1 cellular context compared by ENCODE assay signal in genomic region chr3:161220850-161221753, GRCh38.
TF ChIP-seq lines count a peak whose summit lies in the region.

Gene NMD3, plus strand, starts transcription at chr3:161221311. Its CDS starts 703 bp downstream, at chr3:161222014.

TF ChIP-seq in K562, 482 proteins besides CTCF, POLR2A, EP300 and RAD21 (continued from another document and continues in another):
- TF ChIP-seq AFF1 (IDR thresholded peaks at IDR 0.05; ENCODE audit: low read depth in 1 of 2, partially characterized antibody in 2 of 2) (peak in 1 of 2 experiments; percentile 51), AFF4 (CRISPR knock-in tag; IDR thresholded peaks at IDR 0.05) (no peak), CHD7 (IDR thresholded peaks at IDR 0.05; ENCODE audit: low read depth, low read length) (no peak), ZNF354B (CRISPR knock-in tag; IDR thresholded peaks at IDR 0.05) (no peak), PURB (CRISPR knock-in tag; IDR thresholded peaks at IDR 0.05; ENCODE audit: low read depth) (no peak), E2F3 (CRISPR knock-in tag; IDR thresholded peaks at IDR 0.05) (no peak), HSF4 (CRISPR knock-in tag; IDR thresholded peaks at IDR 0.05; ENCODE audit: borderline replicate concordance) (no peak), ERF (CRISPR knock-in tag; IDR thresholded peaks at IDR 0.05) (peak; percentile 50; the same call in 1 of the 2 replicates), MAFK (IDR thresholded peaks at IDR 0.05; ENCODE audit: low read length) (no peak), MTF1 (CRISPR knock-in tag; IDR thresholded peaks at IDR 0.05; ENCODE audit: borderline replicate concordance) (no peak), ZNF444 (CRISPR knock-in tag; IDR thresholded peaks at IDR 0.05) (no peak), E2F1 (CRISPR knock-in tag; IDR thresholded peaks at IDR 0.05) (no peak), HNRNPLL (IDR thresholded peaks at IDR 0.05; ENCODE audit: low read depth, low read length, poor library complexity, severe bottlenecking) (peak; percentile 40), NFXL1 (CRISPR knock-in tag; IDR thresholded peaks at IDR 0.05) (no peak), STAT5B (CRISPR knock-in tag; IDR thresholded peaks at IDR 0.05) (no peak), ZNF311 (CRISPR knock-in tag; IDR thresholded peaks at IDR 0.05) (no peak), RAD51 (IDR thresholded peaks at IDR 0.05; ENCODE audit: borderline replicate concordance, low read depth) (no peak), ZBTB9 (CRISPR knock-in tag; IDR thresholded peaks at IDR 0.05) (no peak), ZNF280A (IDR thresholded peaks at IDR 0.05; ENCODE audit: low read depth, partially characterized antibody) (no peak), NFE2L1 (tag; IDR thresholded peaks at IDR 0.05; ENCODE audit: borderline replicate concordance, low read depth) (no peak), DMBX1 (CRISPR knock-in tag; IDR thresholded peaks at IDR 0.05; ENCODE audit: borderline replicate concordance) (no peak), PCBP2 (IDR thresholded peaks at IDR 0.05; ENCODE audit: low read depth, low read length, poor library complexity, severe bottlenecking) (no peak), ATF1 (CRISPR knock-in tag; IDR thresholded peaks at IDR 0.05) (peak; percentile 38; the same call in 1 of the 2 replicates), ATF1 (tag; IDR thresholded peaks at IDR 0.05) (peak; percentile 89), L3MBTL2 (IDR thresholded peaks at IDR 0.05) (peak; percentile 60), BRF2 (IDR thresholded peaks at IDR 0.05; ENCODE audit: borderline replicate concordance, insufficient read depth, insufficient read length) (no peak), ELF1 (tag; IDR thresholded peaks at IDR 0.05) (no peak), TCF15 (CRISPR knock-in tag; IDR thresholded peaks at IDR 0.05) (no peak), PHF21A (IDR thresholded peaks at IDR 0.05; ENCODE audit: borderline replicate concordance, low read depth) (no peak), ADNP (tag; IDR thresholded peaks at IDR 0.05) (no peak), ZFP1 (CRISPR knock-in tag; IDR thresholded peaks at IDR 0.05) (no peak), BCL6 (CRISPR knock-in tag; IDR thresholded peaks at IDR 0.05) (no peak), RFX1 (IDR thresholded peaks at IDR 0.05) (no peak), TBL1XR1 (IDR thresholded peaks at IDR 0.05; ENCODE audit: low read length in 2 of 2) (peak in 1 of 2 experiments; percentile 25; a peak in 1 of 4 replicates)
